16 cellular contexts compared by ENCODE assay signal in the genomic region with DNA sequence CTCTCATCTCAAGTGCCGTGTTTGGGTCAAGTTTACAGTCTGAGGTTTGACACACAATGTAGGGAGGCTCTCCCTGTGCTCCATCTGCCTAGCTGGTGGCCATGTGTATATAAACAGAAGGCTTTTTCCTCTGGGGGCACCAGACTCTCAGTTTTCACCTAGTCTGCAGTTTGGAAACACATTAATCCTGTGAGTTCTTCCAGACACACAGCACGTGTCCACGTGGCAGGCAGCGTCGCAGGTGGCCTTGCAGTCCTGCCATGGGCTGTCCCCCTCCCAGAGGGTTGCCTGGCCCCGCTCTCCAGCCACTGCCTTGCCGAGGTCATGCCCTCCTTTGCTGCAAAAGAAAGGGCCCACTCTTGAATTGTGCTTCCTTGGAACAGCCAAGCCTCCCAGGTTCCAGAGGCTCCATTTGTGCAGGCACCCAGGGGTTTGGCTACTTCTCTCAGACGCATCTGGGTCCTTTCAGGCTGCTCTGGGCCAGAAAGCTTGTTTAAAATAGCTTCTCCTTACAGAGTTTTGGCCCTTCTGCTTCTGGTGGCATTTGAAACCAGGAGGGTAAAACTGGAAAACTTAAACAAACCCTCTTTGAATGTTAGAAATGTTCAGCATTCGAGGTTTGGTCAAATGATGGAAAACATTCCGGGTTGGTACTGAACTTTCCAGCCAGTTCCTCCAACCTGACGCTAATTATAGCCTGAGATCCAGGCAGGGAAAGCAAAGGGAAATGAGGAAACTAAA. TPM values are rescaled to one million over a fixed set of nuclear protein-coding genes. Genes with fewer than 3 reads are reported as not detected.
DNase-seq lines count a peak whose midpoint lies in the region; ATAC-seq, FAIRE-seq and TF ChIP-seq lines count a peak whose summit lies in the region.
"Had no signal": no experiment of that assay in that cellular context is flagged by ENCODE, and none has a peak within 500 bp of the region (broad histone marks: within the 10 kb centered on the region; RNA-seq: fewer than 3 reads in every experiment).

No MANE protein-coding gene starts in this region.

- intact Hi-C loops in K562 (cut with micrococcal nuclease), result loop anchor here (5.0 to 10.0 kb wide), 6 partner anchors 94 to 451 kb away; no protein-coding TSS in a partner anchor

- WGBS in K562 (ENCODE audit: insufficient coverage, low coverage, missing lambda C conversion rate), result 63% methylated on average over 11 of the region's 11 CpGs

- no peak for TF ChIP-seq POLR2A in K562 (conservative IDR thresholded peaks at IDR 0.05)

- peak; percentile 7; the same call in 2 of the 3 replicates for ATAC-seq in K562
- no peak for ATAC-seq in naive thymus-derived CD8-positive, alpha-beta T cell
- no peak for ATAC-seq in GM18517 (IDR thresholded peaks at IDR 0.05; ENCODE audit: unreplicated experiment)
- ATAC-seq: activated CD4-positive, CD25-positive, alpha-beta regulatory T cell treated with anti-CD3 and anti-CD28 coated beads, Interleukin-2, amount 50 U/mL, for 24 hours had no signal

- no peak overlapping the region for H3K4me2 ChIP-seq in K562 (ENCODE audit: insufficient read depth, low read length)

- peak overlapping the region in 7 of 10 donors; percentile 44 to 87 (median 80) for H3K27ac Mint-ChIP-seq in naive thymus-derived CD8-positive, alpha-beta T cell
- H3K27ac Mint-ChIP-seq: activated T-helper 1 cell treated with anti-CD3 and anti-CD28 coated beads, Interleukin-12 subunit alpha, Interleukin-12 subunit beta, Interleukin-2, Interleukin-4 antibody, amounts not matched to agents 30 ng/mL and 10 ng/mL and 1 ng/mL, durations not matched to agents 14 hours and 24 hours and 36 hours; B cell had no signal

- peaks cover 0 to 4% (median 0%) of the 10 kb centered on the region in 5 donors for H3K27me3 Mint-ChIP-seq in naive thymus-derived CD8-positive, alpha-beta T cell
- H3K27me3 Mint-ChIP-seq: B cell had no signal

- H3K27ac ChIP-seq in K562 (ENCODE audit: extremely low read depth, low read depth, low read length), result 0 out of 3 replicates have a peak overlapping the region, but pooled peaks have one; percentile 5

- FAIRE-seq in K562 (lab: Jason Lieb, UNC) (no peak), RCC 7860 (lab: Jason Lieb, UNC) (no peak)
- FAIRE-seq: G401.6 had no signal

- in situ Hi-C loops in K562 (cut with MboI), result no loop called here

- peak overlapping the region in 1 of 2 experiments; percentile 67; a peak in 2 of 4 replicates for H3K9ac ChIP-seq in K562 (ENCODE audit: insufficient read depth in 1 of 2, low read depth in 2 of 2, low read length in 2 of 2)

- no peaks in the 10 kb centered on the region for H3K9me1 ChIP-seq in K562 (ENCODE audit: control insufficient read depth, insufficient read depth, low read length)

- no peaks in the 10 kb centered on the region for H3K36me3 Mint-ChIP-seq in naive thymus-derived CD8-positive, alpha-beta T cell

- H2AFZ ChIP-seq in K562 (ENCODE audit: low read depth, low read length), result peak overlapping the region; percentile 88

- H3K9me3 ChIP-seq in K562 (replicated peaks; ENCODE audit: control insufficient read depth, insufficient read depth, low read depth, low read length), result no peaks in the 10 kb centered on the region

- no peak for TF ChIP-seq EP300 in K562 (IDR thresholded peaks at IDR 0.05; ENCODE audit: low read length)

- peaks cover 14 to 36% of the 10 kb centered on the region in 2 experiments for H3K4me1 ChIP-seq in K562 (replicated peaks in 1 of 2; ENCODE audit: control insufficient read depth in 2 of 2, insufficient read depth in 2 of 2, low read length in 2 of 2)

- no peaks in the 10 kb centered on the region for H3K36me3 ChIP-seq in K562 (ENCODE audit: control insufficient read depth, insufficient read depth, low read length)

- peaks cover 6% of the 10 kb centered on the region for H3K79me2 ChIP-seq in K562 (ENCODE audit: control insufficient read depth, insufficient read depth, low read length)

- H3K9me3 Mint-ChIP-seq in naive thymus-derived CD8-positive, alpha-beta T cell, result no peaks in the 10 kb centered on the region
- H3K9me3 Mint-ChIP-seq: activated T-helper 1 cell treated with anti-CD3 and anti-CD28 coated beads, Interleukin-12 subunit alpha, Interleukin-12 subunit beta, Interleukin-2, Interleukin-4 antibody, amounts not matched to agents 30 ng/mL and 10 ng/mL and 1 ng/mL, durations not matched to agents 14 hours and 24 hours and 36 hours had no signal

- BruUV-seq in K562 (replicated peaks; lab: Mats Ljungman, UMichigan), result no TSS peak

- CTCF ChIA-PET in K562 (lab: Yijun Ruan, JAX; ENCODE audit: low intra/inter-chr PET ratio), result no interaction called here

- peak; percentile 24 for TF ChIP-seq CTCF in AG09309 (IDR thresholded peaks at IDR 0.05; ENCODE audit: control insufficient read depth, insufficient read depth, low read depth, low read length, missing control alignments)
- TF ChIP-seq CTCF in K562 (IDR thresholded peaks at IDR 0.05 in 2 of 3, conservative IDR thresholded peaks at IDR 0.05 in 1 of 3; ENCODE audit: insufficient read depth in 2 of 3, low read depth in 1 of 3, low read length in 3 of 3), result peak; percentile 18 to 47 (median 32); a peak in 3 of 6 replicates

- POLR2A ChIA-PET in K562 (lab: Yijun Ruan, JAX), result no interaction called here
- POLR2A ChIA-PET in naive thymus-derived CD8-positive, alpha-beta T cell (lab: Charles Lee), result interaction anchor here (1.1 kb wide), 1 partner anchor 348 kb away, joined by 3 read pairs; no protein-coding TSS in a partner anchor

- H3K27me3 ChIP-seq in K562 (ENCODE audit: control insufficient read depth in 2 of 2, insufficient read depth in 2 of 2, low read length in 2 of 2), result no peaks in the 10 kb centered on the region

- no peak for DNase-seq in AG09309 (ENCODE audit: low read depth)
- peak; percentile 33 for DNase-seq in M059J (ENCODE audit: low read depth)
- DNase-seq in K562 (ENCODE audit: extremely low read depth in 1 of 4, low spot score in 3 of 4), result peak in 1 of 4 experiments; percentile 50
- no peak for DNase-seq in naive thymus-derived CD8-positive, alpha-beta T cell
- DNase-seq in NCI-H1436 treated with DMSO at 0.1 percent for 48 hours (lab: John Stamatoyannopoulos, UW), result no peak
- DNase-seq in RCC 7860 (ENCODE audit: low spot score), result no peak
- DNase-seq in NCI-H2171 treated with DMSO at 0.1 percent for 48 hours (lab: John Stamatoyannopoulos, UW), result no peak
- DNase-seq: central memory CD4-positive, alpha-beta T cell; immature natural killer cell; NCI-H2227 treated with DMSO at 0.1 percent for 48 hours; stimulated activated CD8-positive, alpha-beta memory T cell treated with anti-CD3 and anti-CD28 coated beads, Interleukin-4, amount 100 ng/mL, for 48 hours had no signal

- no peak overlapping the region for H3K4me3 ChIP-seq in AG09309 (ENCODE audit: control insufficient read depth, low read depth, low read length)
- H3K4me3 ChIP-seq in K562, result no peak overlapping the region

- TF ChIP-seq RAD21 in K562 (CRISPR knock-in tag; conservative IDR thresholded peaks at IDR 0.05 in 1 of 2, IDR thresholded peaks at IDR 0.05 in 1 of 2), result peak; percentile 54 to 65

- no peaks in the 10 kb centered on the region for H4K20me1 ChIP-seq in K562 (replicated peaks; ENCODE audit: control insufficient read depth, insufficient read depth, low read length)

- peaks cover 20 to 52% (median 44%) of the 10 kb centered on the region in 4 donors for H3K4me1 Mint-ChIP-seq in naive thymus-derived CD8-positive, alpha-beta T cell

- H3K4me3 Mint-ChIP-seq in naive thymus-derived CD8-positive, alpha-beta T cell, result peak overlapping the region in 2 of 10 donors; percentile 19 to 36
- H3K4me3 Mint-ChIP-seq: activated T-helper 1 cell treated with anti-CD3 and anti-CD28 coated beads, Interleukin-12 subunit alpha, Interleukin-12 subunit beta, Interleukin-2, Interleukin-4 antibody, amounts not matched to agents 30 ng/mL and 10 ng/mL and 1 ng/mL, durations not matched to agents 14 hours and 24 hours and 36 hours; B cell; immature natural killer cell had no signal

TF ChIP-seq in K562, 482 proteins besides CTCF, POLR2A, EP300 and RAD21 (continues in another document):
- TF ChIP-seq, protein P1, sequence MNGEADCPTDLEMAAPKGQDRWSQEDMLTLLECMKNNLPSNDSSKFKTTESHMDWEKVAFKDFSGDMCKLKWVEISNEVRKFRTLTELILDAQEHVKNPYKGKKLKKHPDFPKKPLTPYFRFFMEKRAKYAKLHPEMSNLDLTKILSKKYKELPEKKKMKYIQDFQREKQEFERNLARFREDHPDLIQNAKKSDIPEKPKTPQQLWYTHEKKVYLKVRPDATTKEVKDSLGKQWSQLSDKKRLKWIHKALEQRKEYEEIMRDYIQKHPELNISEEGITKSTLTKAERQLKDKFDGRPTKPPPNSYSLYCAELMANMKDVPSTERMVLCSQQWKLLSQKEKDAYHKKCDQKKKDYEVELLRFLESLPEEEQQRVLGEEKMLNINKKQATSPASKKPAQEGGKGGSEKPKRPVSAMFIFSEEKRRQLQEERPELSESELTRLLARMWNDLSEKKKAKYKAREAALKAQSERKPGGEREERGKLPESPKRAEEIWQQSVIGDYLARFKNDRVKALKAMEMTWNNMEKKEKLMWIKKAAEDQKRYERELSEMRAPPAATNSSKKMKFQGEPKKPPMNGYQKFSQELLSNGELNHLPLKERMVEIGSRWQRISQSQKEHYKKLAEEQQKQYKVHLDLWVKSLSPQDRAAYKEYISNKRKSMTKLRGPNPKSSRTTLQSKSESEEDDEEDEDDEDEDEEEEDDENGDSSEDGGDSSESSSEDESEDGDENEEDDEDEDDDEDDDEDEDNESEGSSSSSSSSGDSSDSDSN (IDR thresholded peaks at IDR 0.05; ENCODE audit: borderline replicate concordance in 1 of 2, low read depth in 2 of 2, low read length in 2 of 2), result no peak

RNA-seq across cellular contexts. Expression of a gene that starts 4.4 kb away (rescaled TPM):
- 13.8 and 43.1 TPM in 2 replicates for total RNA-seq in M059J (2014; rRNA removed; shearing (Covaris generic))
- 167 and 196 TPM in 2 replicates for total RNA-seq in K562 (2011; cell fraction: chromatin; rRNA removed; ENCODE audit: low replicate concordance)
- 104 and 114 TPM in 2 replicates for total RNA-seq in K562 (2011; cell fraction: nucleolus; rRNA removed)
- total RNA-seq in K562 (2011; cell fraction: nucleoplasm; rRNA removed), result 135 and 188 TPM in 2 replicates
- 20.8 and 27.3 TPM in 2 replicates for total RNA-seq in K562 (2014; rRNA removed)
- 13.8 TPM in 2 replicates for total RNA-seq in K562 (2014; rRNA removed; fragmentation: Illumina TruSeq; extraction: Trizol)
- total RNA-seq in K562 (2015; rRNA removed; fragmentation: Illumina TruSeq; extraction: Trizol), result 8.8 and 9.8 TPM in 2 replicates
- total RNA-seq in K562 (2021), result 62.2 and 68.6 TPM in 2 replicates
- polyA plus RNA-seq in K562 (2011; rRNA removed), result 15.9 and 17.8 TPM in 2 replicates
- 7.6 and 12.6 TPM in 2 replicates for polyA plus RNA-seq in K562 (2011; cell fraction: cytosol; rRNA removed)
- 50.6 and 80.8 TPM in 2 replicates for polyA plus RNA-seq in K562 (2011; cell fraction: nucleus; rRNA removed)
- polyA plus RNA-seq in K562 (2012), result 19.4 and 60.9 TPM in 2 replicates
- polyA plus RNA-seq in K562 (2014; fragmentation: Illumina TruSeq; extraction: Trizol), result 22.7 and 26.7 TPM in 2 replicates
- polyA plus RNA-seq in K562 (2014; fragmentation: Nextera tagmentation; extraction: Ambion mirVana), result 1 to 10 TPM; 2.2 to 4.5 TPM
- 20.1 and 30.6 TPM in 2 replicates for polyA plus RNA-seq in K562 (2014; rRNA removed)
- 29.0 and 39.2 TPM in 2 replicates for polyA minus RNA-seq in K562 (2011; rRNA and poly(A)+ RNA removed)
- polyA minus RNA-seq in K562 (2011; cell fraction: cytosol; rRNA and poly(A)+ RNA removed), result 10.4 and 28.6 TPM in 2 replicates
- polyA minus RNA-seq in K562 (2011; cell fraction: nucleus; rRNA and poly(A)+ RNA removed), result 119 and 149 TPM in 2 replicates
- total RNA-seq in naive thymus-derived CD8-positive, alpha-beta T cell, result 10 to 100 TPM; 67.1 to 69.0 TPM
- polyA plus RNA-seq in naive thymus-derived CD8-positive, alpha-beta T cell, result 10 to 100 TPM; 13.1 to 22.6 (median 15.1) TPM
